ENCODE assay signal across 1 cellular context in genomic region chr3:130839815-130840214, GRCh38.
TF ChIP-seq lines count a peak whose summit lies in the region.

No MANE protein-coding gene starts in this region.

TF ChIP-seq in WTC11, 78 proteins besides CTCF, POLR2A, EP300 and RAD21 (continued from another document):
- TF ChIP-seq PRDM15 (CRISPR knock-in tag; IDR thresholded peaks at IDR 0.05): no peak
- no peak for TF ChIP-seq FOXP4 (CRISPR knock-in tag; IDR thresholded peaks at IDR 0.05)
